ENCODE assay signal across 1 cellular context in the genomic region with DNA sequence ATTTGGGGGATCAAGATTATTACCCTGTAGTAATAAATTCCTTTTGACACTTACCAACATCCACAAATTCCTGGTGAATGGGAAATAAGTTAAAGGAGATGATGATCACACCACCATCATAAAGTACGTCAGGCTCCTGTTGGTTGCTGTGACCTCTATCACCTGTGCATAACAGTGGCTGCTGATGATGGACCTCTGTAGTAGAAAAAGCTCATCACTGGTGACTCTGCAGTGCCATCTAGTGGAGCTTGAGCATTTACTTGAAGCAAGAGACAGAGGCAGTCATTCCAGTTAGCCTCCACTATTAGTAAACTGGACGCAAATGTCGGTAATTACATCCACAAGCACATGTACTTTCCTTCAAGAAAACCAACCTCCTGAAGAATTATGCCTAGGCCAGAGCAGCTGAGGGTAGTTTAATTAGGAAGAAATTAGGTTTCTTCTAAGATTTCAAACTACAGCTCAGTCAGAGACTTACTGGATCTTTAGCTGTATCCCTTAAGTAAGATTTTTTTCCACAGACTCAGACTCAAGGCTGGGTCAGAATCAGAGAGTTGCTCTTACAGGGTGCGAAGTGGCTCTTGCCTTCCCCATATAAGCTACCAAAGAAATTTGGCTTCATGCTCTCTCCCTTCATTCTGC.
TF ChIP-seq lines count a peak whose summit lies in the region.

No MANE protein-coding gene starts in this region.

TF ChIP-seq in GM12878, 131 proteins besides CTCF, POLR2A, EP300 and RAD21 (continued from another document):
- TF ChIP-seq, protein P1, sequence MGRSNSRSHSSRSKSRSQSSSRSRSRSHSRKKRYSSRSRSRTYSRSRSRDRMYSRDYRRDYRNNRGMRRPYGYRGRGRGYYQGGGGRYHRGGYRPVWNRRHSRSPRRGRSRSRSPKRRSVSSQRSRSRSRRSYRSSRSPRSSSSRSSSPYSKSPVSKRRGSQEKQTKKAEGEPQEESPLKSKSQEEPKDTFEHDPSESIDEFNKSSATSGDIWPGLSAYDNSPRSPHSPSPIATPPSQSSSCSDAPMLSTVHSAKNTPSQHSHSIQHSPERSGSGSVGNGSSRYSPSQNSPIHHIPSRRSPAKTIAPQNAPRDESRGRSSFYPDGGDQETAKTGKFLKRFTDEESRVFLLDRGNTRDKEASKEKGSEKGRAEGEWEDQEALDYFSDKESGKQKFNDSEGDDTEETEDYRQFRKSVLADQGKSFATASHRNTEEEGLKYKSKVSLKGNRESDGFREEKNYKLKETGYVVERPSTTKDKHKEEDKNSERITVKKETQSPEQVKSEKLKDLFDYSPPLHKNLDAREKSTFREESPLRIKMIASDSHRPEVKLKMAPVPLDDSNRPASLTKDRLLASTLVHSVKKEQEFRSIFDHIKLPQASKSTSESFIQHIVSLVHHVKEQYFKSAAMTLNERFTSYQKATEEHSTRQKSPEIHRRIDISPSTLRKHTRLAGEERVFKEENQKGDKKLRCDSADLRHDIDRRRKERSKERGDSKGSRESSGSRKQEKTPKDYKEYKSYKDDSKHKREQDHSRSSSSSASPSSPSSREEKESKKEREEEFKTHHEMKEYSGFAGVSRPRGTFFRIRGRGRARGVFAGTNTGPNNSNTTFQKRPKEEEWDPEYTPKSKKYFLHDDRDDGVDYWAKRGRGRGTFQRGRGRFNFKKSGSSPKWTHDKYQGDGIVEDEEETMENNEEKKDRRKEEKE (IDR thresholded peaks at IDR 0.05) = no peak
- TF ChIP-seq CHD1 (IDR thresholded peaks at IDR 0.05; ENCODE audit: low read depth, low read length) = no peak
- TF ChIP-seq ZNF217 (IDR thresholded peaks at IDR 0.05) = no peak
- TF ChIP-seq SMAD5 (IDR thresholded peaks at IDR 0.05; ENCODE audit: low read depth) = no peak
- TF ChIP-seq ATF7 (IDR thresholded peaks at IDR 0.05; ENCODE audit: low read depth) = no peak
- no peak for TF ChIP-seq ZBED1 (IDR thresholded peaks at IDR 0.05; ENCODE audit: borderline replicate concordance)
- peak; percentile 77; the same call in 1 of the 2 replicates for TF ChIP-seq SMC3 (IDR thresholded peaks at IDR 0.05; ENCODE audit: borderline replicate concordance, low read length)
- TF ChIP-seq TAF1 (IDR thresholded peaks at IDR 0.05; ENCODE audit: borderline replicate concordance, low read depth, low read length) = no peak
- 0 out of 3 replicates have a peak, but pooled peaks have one; percentile 24 for TF ChIP-seq POU2F2 (IDR thresholded peaks at IDR 0.05; ENCODE audit: borderline replicate concordance, low read depth, low read length)
- TF ChIP-seq SRF (IDR thresholded peaks at IDR 0.05; ENCODE audit: low read depth in 2 of 2, low read length in 2 of 2) = no peak
- TF ChIP-seq RUNX3 (IDR thresholded peaks at IDR 0.05; ENCODE audit: low read length) = no peak
- no peak for TF ChIP-seq BCL11A (IDR thresholded peaks at IDR 0.05; ENCODE audit: low read depth, low read length)
- TF ChIP-seq EGR1 (IDR thresholded peaks at IDR 0.05; ENCODE audit: borderline replicate concordance in 1 of 2, low read depth in 2 of 2, low read length in 2 of 2) = no peak
- no peak for TF ChIP-seq SMARCA5 (IDR thresholded peaks at IDR 0.05)
- no peak for TF ChIP-seq KLF5 (IDR thresholded peaks at IDR 0.05; ENCODE audit: partially characterized antibody)
- no peak for TF ChIP-seq WRNIP1 (IDR thresholded peaks at IDR 0.05; ENCODE audit: borderline replicate concordance, low read depth, low read length)
- TF ChIP-seq HDGF (IDR thresholded peaks at IDR 0.05) = no peak
- TF ChIP-seq KDM1A (IDR thresholded peaks at IDR 0.05; ENCODE audit: borderline replicate concordance) = no peak
